Comparison of ENCODE assay signal across 12 cellular contexts in the genomic region with DNA sequence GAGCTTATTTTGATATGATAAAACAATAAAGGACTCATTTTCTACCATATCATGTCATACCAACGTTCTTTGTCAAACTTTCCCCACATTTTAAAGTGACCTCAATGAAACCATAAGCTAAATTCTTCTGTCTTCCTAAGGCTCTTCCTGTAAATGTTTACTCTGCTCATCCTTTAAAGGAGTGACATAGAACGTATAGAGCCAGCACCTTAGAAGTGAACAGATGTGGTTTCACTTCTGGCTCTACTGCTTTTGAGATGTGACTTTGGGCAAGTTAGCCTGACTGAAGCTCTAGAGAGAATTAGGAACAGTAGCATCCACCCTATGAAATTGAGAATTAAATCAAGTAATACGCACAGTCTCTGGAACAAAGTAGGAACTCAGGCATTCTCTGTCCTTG. TPM values are rescaled to one million over a fixed set of nuclear protein-coding genes. Genes with fewer than 3 reads are reported as not detected.
DNase-seq lines count a peak whose midpoint lies in the region; ATAC-seq and TF ChIP-seq lines count a peak whose summit lies in the region.
"Had no signal": no experiment of that assay in that cellular context is flagged by ENCODE, and none has a peak within 500 bp of the region (broad histone marks: within the 10 kb centered on the region; RNA-seq: fewer than 3 reads in every experiment).

No MANE protein-coding gene starts in this region.

- peaks cover 46% of the 10 kb centered on the region for H3K4me1 Mint-ChIP-seq in activated T-cell treated with anti-CD3 and anti-CD28 coated beads, Interleukin-2, amount 50 U/mL, for 24 hours (ENCODE audit: low read depth)
- H3K4me1 Mint-ChIP-seq in T-helper 17 cell: peaks cover 19% of the 10 kb centered on the region
- no peaks in the 10 kb centered on the region for H3K4me1 Mint-ChIP-seq in central memory CD8-positive, alpha-beta T cell

- DNase-seq in activated T-cell treated with anti-CD3 and anti-CD28 coated beads, Interleukin-2, amount 50 U/mL, for 24 hours: no peak
- no peak for DNase-seq in activated T-cell treated with anti-CD3 and anti-CD28 coated beads, Interleukin-2, amount 50 U/mL, for 1 hour
- DNase-seq in T-helper 17 cell (no peak), spleen (no peak), GM13976 (ENCODE audit: low spot score) (no peak), DMS79 (lab: John Stamatoyannopoulos, UW) (no peak)
- DNase-seq in central memory CD8-positive, alpha-beta T cell (ENCODE audit: low spot score in 2 of 2): no peak
- DNase-seq: adrenal gland; effector CD8-positive, alpha-beta T cell; NCI-H1694; NCI-H226 had no signal

- TF ChIP-seq CTCF in spleen (IDR thresholded peaks at IDR 0.05 in 8 of 11, conservative IDR thresholded peaks at IDR 0.05 in 3 of 11) (no peak), GM13976 (IDR thresholded peaks at IDR 0.05; ENCODE audit: borderline replicate concordance, control extremely low read depth, extremely low read depth, insufficient read depth, missing control alignments) (no peak)

- H3K9ac ChIP-seq in skeletal muscle tissue (ENCODE audit: low read depth in 1 of 3, low read length in 3 of 3): no peak overlapping the region

- H3K4me1 ChIP-seq in skeletal muscle tissue (ENCODE audit: control insufficient read depth in 3 of 3, insufficient read depth in 3 of 3, low read length in 3 of 3) (peaks cover 8 to 12% (median 10%) of the 10 kb centered on the region in 3 donors), spleen (peaks cover 0 to 12% (median 5%) of the 10 kb centered on the region in 6 donors)
- H3K4me1 ChIP-seq: adrenal gland had no signal

- H3K36me3 ChIP-seq in skeletal muscle tissue (ENCODE audit: control insufficient read depth in 3 of 3, insufficient read depth in 3 of 3, low read length in 3 of 3) (peaks cover 31 to 64% (median 62%) of the 10 kb centered on the region in 3 donors), spleen (peaks cover 2 to 100% (median 73%) of the 10 kb centered on the region in 6 donors)

- 82 to 85% (median 84%) methylated on average over 3 of the region's 3 CpGs for WGBS in spleen, 5 donors

- peak overlapping the region; percentile 41 for H3K4me3 Mint-ChIP-seq in activated T-cell treated with anti-CD3 and anti-CD28 coated beads, Interleukin-2, amount 50 U/mL, for 24 hours
- peak overlapping the region; percentile 60 for H3K4me3 Mint-ChIP-seq in T-helper 17 cell
- no peak overlapping the region for H3K4me3 Mint-ChIP-seq in central memory CD8-positive, alpha-beta T cell

- H3K27me3 ChIP-seq in skeletal muscle tissue (ENCODE audit: control insufficient read depth in 3 of 3, insufficient read depth in 3 of 3, low read length in 3 of 3) (no peaks in the 10 kb centered on the region), spleen (replicated peaks in 1 of 7) (no peaks in the 10 kb centered on the region)
- H3K27me3 ChIP-seq: adrenal gland had no signal

- H3K27ac ChIP-seq in skeletal muscle tissue (ENCODE audit: low read depth, low read length) (peak overlapping the region; percentile 8), spleen (no peak overlapping the region)
- H3K27ac ChIP-seq: adrenal gland had no signal

- no peaks in the 10 kb centered on the region for H3K27me3 Mint-ChIP-seq in activated T-cell treated with anti-CD3 and anti-CD28 coated beads, Interleukin-2, amount 50 U/mL, for 24 hours
- no peaks in the 10 kb centered on the region for H3K27me3 Mint-ChIP-seq in T-helper 17 cell
- no peaks in the 10 kb centered on the region for H3K27me3 Mint-ChIP-seq in central memory CD8-positive, alpha-beta T cell

- H3K4me3 ChIP-seq in skeletal muscle tissue (ENCODE audit: low read length in 3 of 3): no peak overlapping the region
- no peak overlapping the region for H3K4me3 ChIP-seq in spleen
- H3K4me3 ChIP-seq: adrenal gland had no signal

- ATAC-seq in T-helper 17 cell: peak; percentile 70
- no peak for ATAC-seq in central memory CD8-positive, alpha-beta T cell (replicated peaks; ENCODE audit: extremely low read depth, poor library complexity, severe bottlenecking)

- H3K9me3 ChIP-seq in T-helper 17 cell (ENCODE audit: control insufficient read depth, low read length, poor library complexity, severe bottlenecking) (no peaks in the 10 kb centered on the region), skeletal muscle tissue (ENCODE audit: control insufficient read depth in 3 of 3, low read length in 3 of 3) (no peaks in the 10 kb centered on the region), spleen (no peaks in the 10 kb centered on the region)
- H3K9me3 ChIP-seq: adrenal gland had no signal

- intact Hi-C loops in spleen (cut with DNase I; ENCODE audit: low total_unique reads): no loop called here

- TF ChIP-seq POLR2A in spleen (IDR thresholded peaks at IDR 0.05): no peak

- H3K27ac Mint-ChIP-seq in activated T-cell treated with anti-CD3 and anti-CD28 coated beads, Interleukin-2, amount 50 U/mL, for 24 hours: peak overlapping the region; percentile 95
- peak overlapping the region; percentile 92 for H3K27ac Mint-ChIP-seq in T-helper 17 cell
- peak overlapping the region; percentile 38 for H3K27ac Mint-ChIP-seq in central memory CD8-positive, alpha-beta T cell (ENCODE audit: low read depth)

- H3K36me3 Mint-ChIP-seq in activated T-cell treated with anti-CD3 and anti-CD28 coated beads, Interleukin-2, amount 50 U/mL, for 24 hours (ENCODE audit: low read depth): peaks cover 93% of the 10 kb centered on the region
- peaks cover 6% of the 10 kb centered on the region for H3K36me3 Mint-ChIP-seq in T-helper 17 cell (ENCODE audit: low read depth)
- peaks cover 65% of the 10 kb centered on the region for H3K36me3 Mint-ChIP-seq in central memory CD8-positive, alpha-beta T cell (ENCODE audit: insufficient read depth)

- in situ Hi-C loops in GM13976 (cut with MboI; ENCODE audit: low sequenced_read_pairs, unreplicated experiment): no loop called here

- H3K9me3 Mint-ChIP-seq in activated T-cell treated with anti-CD3 and anti-CD28 coated beads, Interleukin-2, amount 50 U/mL, for 24 hours: no peaks in the 10 kb centered on the region
- no peaks in the 10 kb centered on the region for H3K9me3 Mint-ChIP-seq in central memory CD8-positive, alpha-beta T cell

RNA-seq across cellular contexts. Expression of gene SAR1B, which starts 24.1 kb away (rescaled TPM):
- total RNA-seq in T-helper 17 cell (10 to 100 TPM; 33.7 to 47.5 TPM), skeletal muscle tissue (23.5 TPM), spleen (10 to 100 TPM; 40.2 to 68.6 (median 52.0) TPM)
- polyA plus RNA-seq in spleen: 10 to 100 TPM in 2 of 3 donors, 1 to 10 TPM in 1; 7.8 to 14.5 (median 11.5) TPM

RNA-seq across cellular contexts. Expression of gene SEC24A, which starts 40.0 kb away (rescaled TPM):
- total RNA-seq in T-helper 17 cell: 10 to 100 TPM; 17.0 to 21.0 TPM
- 20.9 TPM for total RNA-seq in skeletal muscle tissue
- total RNA-seq in spleen: 10 to 100 TPM; 20.7 to 36.3 (median 26.2) TPM
- 1 to 10 TPM; 2.3 to 4.3 (median 2.9) TPM for polyA plus RNA-seq in spleen

Comparison
In these comparisons a context has a peak if more than half of its experiments do, and no peak if none do; other contexts are left out.
1. H3K27ac Mint-ChIP-seq: peak in every context shown above with its lines; median percentile 95 in activated T-cell treated with anti-CD3 and anti-CD28 coated beads, Interleukin-2, amount 50 U/mL, for 24 hours; 92 in T-helper 17 cell; 38 in central memory CD8-positive, alpha-beta T cell.